ENCODE assay signal across 23 cellular contexts in genomic region chr3:150443331-150443741, GRCh38. TPM values are rescaled to one million over a fixed set of nuclear protein-coding genes. Genes with fewer than 3 reads are reported as not detected.
DNase-seq lines count a peak whose midpoint lies in the region; ATAC-seq, FAIRE-seq and TF ChIP-seq lines count a peak whose summit lies in the region.
"Had no signal": no experiment of that assay in that cellular context is flagged by ENCODE, and none has a peak within 500 bp of the region (broad histone marks: within the 10 kb centered on the region; RNA-seq: fewer than 3 reads in every experiment).

No MANE protein-coding gene starts in this region.

- H3K79me1 ChIP-seq in neuronal stem cell (ENCODE audit: low read depth, low read length): peaks cover 2% of the 10 kb centered on the region

- H3K9me2 ChIP-seq in OCI-LY7 (ENCODE audit: insufficient read depth, low read length): no peaks in the 10 kb centered on the region

- WGBS in neuronal stem cell (ENCODE audit: extremely low coverage in 2 of 2, insufficient read length in 2 of 2, insufficient replicate concordance in 1 of 2), 2 donors: no CpG with 5 or more reads among the region's 2 CpGs

- no peaks in the 10 kb centered on the region for H3K9me3 ChIP-seq in neuronal stem cell (replicated peaks in 1 of 2; ENCODE audit: control insufficient read depth in 2 of 2, insufficient read depth in 1 of 2, low read depth in 1 of 2, low read length in 2 of 2)
- H3K9me3 ChIP-seq in OCI-LY7 (ENCODE audit: low read length): no peaks in the 10 kb centered on the region
- H3K9me3 ChIP-seq: upper lobe of left lung had no signal

- no peak overlapping the region for H4K8ac ChIP-seq in neuronal stem cell (ENCODE audit: low read depth, low read length)

- H4K20me1 ChIP-seq in OCI-LY7 (ENCODE audit: insufficient read depth, low read length): no peaks in the 10 kb centered on the region

- H3K27ac ChIP-seq in neuronal stem cell (replicated peaks; ENCODE audit: low read length): no peak overlapping the region
- no peak overlapping the region for H3K27ac ChIP-seq in OCI-LY7 (ENCODE audit: low read depth, low read length, poor library complexity, severe bottlenecking)
- H3K27ac ChIP-seq: neural progenitor cell, upper lobe of left lung had no signal

- ATAC-seq in GM19452 (IDR thresholded peaks at IDR 0.05; ENCODE audit: unreplicated experiment): no peak
- ATAC-seq: activated naive CD8-positive, alpha-beta T cell treated with anti-CD3 and anti-CD28 coated beads, Interleukin-2, amount 50 U/mL, for 24 hours; stimulated activated naive CD8-positive, alpha-beta T cell treated with anti-CD3 and anti-CD28 coated beads, Interleukin-15, Interleukin-2, amounts not matched to agents 100 U/mL and 50 U/mL, for 24 hours had no signal

- DNase-seq in BJ (ENCODE audit: low read depth) (peak; percentile 22), M059J (ENCODE audit: low read depth) (peak; percentile 64), bronchial epithelial cell (ENCODE audit: low read depth) (peak; percentile 27), neuronal stem cell (ENCODE audit: low spot score) (no peak), OCI-LY7 (ENCODE audit: low spot score) (no peak)
- DNase-seq in stimulated activated CD4-positive, alpha-beta T cell treated with anti-CD3 and anti-CD28 coated beads, Interleukin-4, amount 100 ng/mL, for 4 hours: no peak
- DNase-seq: ACHN; activated B cell treated with CpG ODN at 0.5 μM for 24 hours; activated CD8-positive, alpha-beta memory T cell treated with anti-CD3 and anti-CD28 coated beads for 24 hours; activated naive CD8-positive, alpha-beta T cell treated with anti-CD3 and anti-CD28 coated beads, Interleukin-2, amount 50 U/mL, for 24 hours; central memory CD4-positive, alpha-beta T cell; DMS53; effector CD8-positive, alpha-beta T cell; GOT3; NCI-H2029 treated with DMSO at 0.1 percent for 48 hours; retina; SHP77 treated with DMSO at 0.1 percent for 48 hours; stimulated activated CD4-positive, alpha-beta T cell treated with anti-CD3 and anti-CD28 coated beads, Interleukin-15, amount 100 ng/mL, for 24 hours; stimulated activated naive CD8-positive, alpha-beta T cell treated with anti-CD3 and anti-CD28 coated beads, Interleukin-15, Interleukin-2, amounts not matched to agents 100 U/mL and 50 U/mL, for 24 hours; upper lobe of left lung had no signal

- intact Hi-C loops in OCI-LY7 (cut with micrococcal nuclease; ENCODE audit: unreplicated experiment): no loop called here

- FAIRE-seq in bronchial epithelial cell (lab: Jason Lieb, UNC) (no peak), islet of Langerhans (lab: Jason Lieb, UNC) (peak; percentile 78)

- no peak overlapping the region for H2BK120ac ChIP-seq in neuronal stem cell (ENCODE audit: low read depth, low read length)

- no peak overlapping the region for H4K91ac ChIP-seq in neuronal stem cell (ENCODE audit: low read depth, low read length, poor library complexity)

- H3K79me2 ChIP-seq in OCI-LY7 (ENCODE audit: insufficient read depth, low read depth, low read length): no peaks in the 10 kb centered on the region

- no peak overlapping the region for H2BK15ac ChIP-seq in neuronal stem cell (ENCODE audit: low read length)

- H3K36me3 ChIP-seq in BJ (ENCODE audit: control insufficient read depth, insufficient read depth, low read length): no peaks in the 10 kb centered on the region
- H3K36me3 ChIP-seq in bronchial epithelial cell (ENCODE audit: control insufficient read depth, insufficient read depth, low read length): peaks cover 2% of the 10 kb centered on the region
- peaks cover 2 to 45% of the 10 kb centered on the region in 2 donors for H3K36me3 ChIP-seq in neuronal stem cell (replicated peaks in 1 of 2; ENCODE audit: control insufficient read depth in 2 of 2, insufficient read depth in 2 of 2, low read length in 2 of 2)
- H3K36me3 ChIP-seq in OCI-LY7 (ENCODE audit: insufficient read depth, low read length): peaks cover 7% of the 10 kb centered on the region; the same call in 1 of the 2 replicates
- H3K36me3 ChIP-seq: neural progenitor cell, upper lobe of left lung had no signal

- H3K4me3 ChIP-seq in BJ (ENCODE audit: low read depth, low read length) (no peak overlapping the region), bronchial epithelial cell (ENCODE audit: low read depth, low read length) (no peak overlapping the region), neuronal stem cell (ENCODE audit: low read length in 2 of 2) (no peak overlapping the region), OCI-LY7 (ENCODE audit: low read depth, low read length, poor library complexity, severe bottlenecking) (no peak overlapping the region)
- H3K4me3 ChIP-seq: neural progenitor cell, upper lobe of left lung had no signal

- H3K4me1 ChIP-seq in neuronal stem cell (ENCODE audit: control insufficient read depth in 2 of 2, insufficient read depth in 1 of 2, low read depth in 1 of 2, low read length in 2 of 2) (no peaks in the 10 kb centered on the region), OCI-LY7 (ENCODE audit: insufficient read depth, low read length, poor library complexity, severe bottlenecking) (no peaks in the 10 kb centered on the region)
- H3K4me1 ChIP-seq: neural progenitor cell had no signal

- H3K9ac ChIP-seq in neuronal stem cell (ENCODE audit: low read depth, low read length, poor library complexity): no peak overlapping the region
- H3K9ac ChIP-seq: neural progenitor cell had no signal

- no peak overlapping the region for H2BK5ac ChIP-seq in neuronal stem cell (ENCODE audit: low read length)

- CTCF ChIA-PET in BJ (lab: Yijun Ruan, JAX): interaction anchor here (0.9 to 1.5 kb wide), 2 partner anchors 9 to 216 kb away, joined by 3 read pairs; no protein-coding TSS in a partner anchor
- CTCF ChIA-PET in OCI-LY7 (lab: Charles Lee; ENCODE audit: unreplicated experiment): no interaction called here

- POLR2A ChIA-PET in BJ (lab: Charles Lee) (no interaction called here), OCI-LY7 (lab: Charles Lee) (interaction anchor here (1.2 to 1.5 kb wide), 2 partner anchors 9 to 13 kb away, joined by 3 to 5 read pairs; no protein-coding TSS in a partner anchor)

- no peak overlapping the region for H3K14ac ChIP-seq in neuronal stem cell (ENCODE audit: low read length)

- TF ChIP-seq CTCF in BJ (IDR thresholded peaks at IDR 0.05; ENCODE audit: insufficient read depth, low read depth, low read length) (no peak), bronchial epithelial cell (IDR thresholded peaks at IDR 0.05; ENCODE audit: insufficient read depth, low read length, severe bottlenecking) (no peak), OCI-LY7 (conservative IDR thresholded peaks at IDR 0.05; ENCODE audit: low read length) (no peak)

- no TSS peak for BruUV-seq in OCI-LY7 (replicated peaks; lab: Mats Ljungman, UMichigan)

- no peak overlapping the region for H3K18ac ChIP-seq in neuronal stem cell (ENCODE audit: low read length)

- H3K27me3 ChIP-seq in BJ (ENCODE audit: control insufficient read depth, insufficient read depth, low read length) (no peaks in the 10 kb centered on the region), bronchial epithelial cell (ENCODE audit: control insufficient read depth, insufficient read depth, low read length) (no peaks in the 10 kb centered on the region), neuronal stem cell (ENCODE audit: control insufficient read depth in 3 of 3, insufficient read depth in 3 of 3, low read depth in 1 of 3, low read length in 3 of 3) (no peaks in the 10 kb centered on the region)
- H3K27me3 ChIP-seq: neural progenitor cell, upper lobe of left lung had no signal

- no peak overlapping the region for H3K4ac ChIP-seq in neuronal stem cell (ENCODE audit: low read length)

- H3K4me2 ChIP-seq in neuronal stem cell (ENCODE audit: insufficient read depth, low read length, poor library complexity, severe bottlenecking) (no peak overlapping the region), OCI-LY7 (ENCODE audit: low read length) (no peak overlapping the region)
- H3K4me2 ChIP-seq: neural progenitor cell had no signal

- no peak overlapping the region for H3K23ac ChIP-seq in neuronal stem cell (ENCODE audit: low read depth, low read length, poor library complexity)

- no peak overlapping the region for H2AK5ac ChIP-seq in neuronal stem cell (ENCODE audit: low read depth, low read length)

- H2AFZ ChIP-seq in neuronal stem cell (ENCODE audit: low read length): no peak overlapping the region
- no peak overlapping the region for H2AFZ ChIP-seq in OCI-LY7 (ENCODE audit: low read length)
- H2AFZ ChIP-seq: neural progenitor cell had no signal

- H2BK12ac ChIP-seq in neuronal stem cell (ENCODE audit: low read length): no peak overlapping the region

RNA-seq across cellular contexts. Expression of gene TSC22D2, which starts 35.2 kb away (rescaled TPM):
- polyA plus RNA-seq in BJ (2011; rRNA removed): 8.4 and 13.9 TPM in 2 replicates
- polyA minus RNA-seq in BJ (2011; rRNA and poly(A)+ RNA removed): 25.4 and 26.1 TPM in 2 replicates
- total RNA-seq in M059J (2014; rRNA removed; shearing (Covaris generic)): 5.8 and 17.6 TPM in 2 replicates
- 5.0 and 5.8 TPM in 2 replicates for total RNA-seq in bronchial epithelial cell
- polyA plus RNA-seq in neuronal stem cell (2013, experiment 1 of 2): 22.0 TPM
- polyA plus RNA-seq in neuronal stem cell (2013, experiment 2 of 2): 22.2 TPM
- 5.9 and 6.2 TPM in 2 replicates for total RNA-seq in OCI-LY7 (2014; rRNA removed; shearing (Covaris generic))
- 24.2 and 24.9 TPM in 2 replicates for total RNA-seq in OCI-LY7 (2022)

Comparison
In these comparisons a context has a peak if more than half of its experiments do, and no peak if none do; other contexts are left out.
1. DNase-seq: peak in BJ (single experiment), M059J (single experiment) and bronchial epithelial cell (single experiment); none in neuronal stem cell (single experiment), OCI-LY7 (single experiment) and stimulated activated CD4-positive, alpha-beta T cell treated with anti-CD3 and anti-CD28 coated beads, Interleukin-4, amount 100 ng/mL, for 4 hours (0 of 2).